ENCODE assay signal across 14 cellular contexts in the genomic region with DNA sequence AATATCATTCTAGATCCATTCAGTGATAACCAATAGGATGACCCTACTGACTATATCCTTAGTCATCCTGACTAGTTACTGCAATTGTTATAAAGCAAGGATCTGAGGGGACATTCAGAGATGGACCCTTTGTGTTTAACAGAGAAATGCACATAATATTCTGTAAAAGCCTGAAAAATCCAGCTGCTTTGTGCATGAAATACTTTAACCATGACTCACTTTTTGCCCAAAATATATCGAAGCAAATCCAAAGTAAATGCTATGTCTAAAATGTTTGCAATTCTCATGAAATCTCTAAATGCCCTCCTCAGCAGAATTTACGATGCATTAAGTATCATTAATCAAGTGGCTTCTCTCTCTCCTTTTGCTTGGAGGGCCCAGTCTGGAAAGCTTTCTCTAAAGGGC.
A peak's percentile ranks its signal among the peaks of the same experiment; 100 is the strongest.
DNase-seq lines count a peak whose midpoint lies in the region; ATAC-seq and TF ChIP-seq lines count a peak whose summit lies in the region.
"Had no signal": no experiment of that assay in that cellular context is flagged by ENCODE, and none has a peak within 500 bp of the region (broad histone marks: within the 10 kb centered on the region; RNA-seq: fewer than 3 reads in every experiment).

No MANE protein-coding gene starts in this region.

- peak; percentile 35 for DNase-seq in Caki2 (ENCODE audit: low read depth)
- DNase-seq in SJCRH30 = no peak
- peak; percentile 37 for DNase-seq in fibroblast of gingiva (ENCODE audit: low read depth)
- DNase-seq in omental fat pad (ENCODE audit: low spot score) = no peak
- no peak for DNase-seq in SKM-1 treated with dmso at 0.1 percent for 144 hours (lab: John Stamatoyannopoulos, UW; ENCODE audit: unreplicated experiment)
- DNase-seq in AG08396 (ENCODE audit: low spot score) = no peak
- DNase-seq in HT-29 (ENCODE audit: low spot score) = no peak
- no peak for DNase-seq in activated T-cell treated with anti-CD3 and anti-CD28 coated beads for 4 hours
- DNase-seq: activated effector memory CD4-positive, alpha-beta T cell treated with Interleukin-2 at 50 U/mL for 16 hours; cortex of kidney; glutamatergic neuron; NCI-H146; posterior cingulate gyrus; stimulated activated naive CD4-positive, alpha-beta T cell treated with Interleukin-2 at 50 U/mL for 16 hours had no signal

- ATAC-seq in omental fat pad (ENCODE audit: low FRiP score) = peak; percentile 26

- in situ Hi-C loops in Caki2 (cut with HindIII; ENCODE audit: low pct_unique_long_range_greater_than_20kb, low sequenced_read_pairs) = no loop called here

- TF ChIP-seq CTCF in omental fat pad (IDR thresholded peaks at IDR 0.05) = no peak

- H3K36me3 ChIP-seq in SJCRH30 = no peaks in the 10 kb centered on the region

- no peaks in the 10 kb centered on the region for H3K27me3 ChIP-seq in SJCRH30

- H3K27ac ChIP-seq in SJCRH30 = peak overlapping the region; percentile 37; the same call in 1 of the 2 replicates

- H3K4me1 ChIP-seq in SJCRH30 = peaks cover 22% of the 10 kb centered on the region

- no peak overlapping the region for H3K4me3 ChIP-seq in SJCRH30

- H3K9me3 ChIP-seq in SJCRH30 (replicated peaks) = no peaks in the 10 kb centered on the region

Comparison
In these comparisons a context has a peak if more than half of its experiments do, and no peak if none do; other contexts are left out.
1. DNase-seq: peak in Caki2 (single experiment) and fibroblast of gingiva (single experiment); none in SJCRH30 (0 of 2), omental fat pad (single experiment), SKM-1 treated with dmso at 0.1 percent for 144 hours (single experiment), AG08396 (single experiment), HT-29 (single experiment) and activated T-cell treated with anti-CD3 and anti-CD28 coated beads for 4 hours (single experiment).